13 cellular contexts compared by ENCODE assay signal in genomic region chr3:108130705-108131104, GRCh38. TPM values are rescaled to one million over a fixed set of nuclear protein-coding genes. Genes with fewer than 3 reads are reported as not detected.
DNase-seq lines count a peak whose midpoint lies in the region; ATAC-seq and TF ChIP-seq lines count a peak whose summit lies in the region.
"Had no signal": no experiment of that assay in that cellular context is flagged by ENCODE, and none has a peak within 500 bp of the region (broad histone marks: within the 10 kb centered on the region; RNA-seq: fewer than 3 reads in every experiment).

No MANE protein-coding gene starts in this region.

- peaks cover 47 to 71% of the 10 kb centered on the region in 2 donors for H3K36me3 Mint-ChIP-seq in activated naive CD4-positive, alpha-beta T cell treated with anti-CD3 and anti-CD28 coated beads, Interleukin-2, amount 50 U/mL, for 72 hours
- H3K36me3 Mint-ChIP-seq in stimulated activated naive B cell treated with anti-CD40 and anti-IgM and Interleukin-4, amounts not matched to agents 10 μg/mL and 1 μg/mL and 100 μg/mL, for 72 hours = peaks cover 32 to 60% of the 10 kb centered on the region in 2 donors

- H3K4me1 Mint-ChIP-seq in stimulated activated naive B cell treated with anti-CD40 and anti-IgM and Interleukin-4, amounts not matched to agents 10 μg/mL and 1 μg/mL and 100 μg/mL, for 72 hours = peaks cover 63 to 91% of the 10 kb centered on the region in 2 donors

- peaks cover 0 to 12% of the 10 kb centered on the region in 2 donors for H3K9me3 Mint-ChIP-seq in activated naive CD4-positive, alpha-beta T cell treated with anti-CD3 and anti-CD28 coated beads, Interleukin-2, amount 50 U/mL, for 72 hours
- peaks cover 4 to 11% of the 10 kb centered on the region in 2 donors for H3K9me3 Mint-ChIP-seq in stimulated activated naive B cell treated with anti-CD40 and anti-IgM and Interleukin-4, amounts not matched to agents 10 μg/mL and 1 μg/mL and 100 μg/mL, for 72 hours
- H3K9me3 Mint-ChIP-seq: nephron had no signal

- no peak for DNase-seq in activated naive CD4-positive, alpha-beta T cell treated with anti-CD3 and anti-CD28 coated beads, Interleukin-2, amount 50 U/mL, for 72 hours (ENCODE audit: low spot score in 2 of 2)
- DNase-seq in activated naive CD4-positive, alpha-beta T cell treated with Interleukin-2 at 50 U/mL for 16 hours = no peak
- DNase-seq in SIG-M5 treated with dmso at 0.1 percent for 504 hours (lab: John Stamatoyannopoulos, UW; ENCODE audit: unreplicated experiment) (peak; percentile 43), epithelial cell of esophagus (ENCODE audit: low read depth) (peak; percentile 79), anterior cingulate cortex (lab: John Stamatoyannopoulos, UW) (no peak)
- no peak for DNase-seq in stimulated activated naive B cell treated with anti-CD40 and anti-IgM and Interleukin-4, amounts not matched to agents 10 μg/mL and 1 μg/mL and 100 μg/mL, for 72 hours
- DNase-seq in effector CD8-positive, alpha-beta T cell (lab: John Stamatoyannopoulos, UW) = no peak
- DNase-seq: BE2C, NCI-H2171, SHP77 treated with DMSO at 0.1 percent for 48 hours, stomach had no signal

- peak overlapping the region in 1 of 2 donors; percentile 14 for H3K4me3 Mint-ChIP-seq in stimulated activated naive B cell treated with anti-CD40 and anti-IgM and Interleukin-4, amounts not matched to agents 10 μg/mL and 1 μg/mL and 100 μg/mL, for 72 hours
- H3K4me3 Mint-ChIP-seq: nephron had no signal

- H3K27me3 Mint-ChIP-seq in stimulated activated naive B cell treated with anti-CD40 and anti-IgM and Interleukin-4, amounts not matched to agents 10 μg/mL and 1 μg/mL and 100 μg/mL, for 72 hours = no peaks in the 10 kb centered on the region

- TF ChIP-seq CTCF in epithelial cell of esophagus (IDR thresholded peaks at IDR 0.05; ENCODE audit: insufficient read depth, low read depth, low read length, missing control alignments) = no peak

- no peak overlapping the region for H3K4me3 ChIP-seq in epithelial cell of esophagus (ENCODE audit: low read length)
- H3K4me3 ChIP-seq: stomach had no signal

- H3K27ac Mint-ChIP-seq in activated naive CD4-positive, alpha-beta T cell treated with anti-CD3 and anti-CD28 coated beads, Interleukin-2, amount 50 U/mL, for 72 hours = peak overlapping the region; percentile 88 to 91
- peak overlapping the region; percentile 93 for H3K27ac Mint-ChIP-seq in stimulated activated naive B cell treated with anti-CD40 and anti-IgM and Interleukin-4, amounts not matched to agents 10 μg/mL and 1 μg/mL and 100 μg/mL, for 72 hours
- H3K27ac Mint-ChIP-seq: nephron had no signal

- ATAC-seq in activated naive CD4-positive, alpha-beta T cell treated with anti-CD3 and anti-CD28 coated beads, Interleukin-2, amount 50 U/mL, for 72 hours = peak; percentile 8 to 57
- ATAC-seq in stimulated activated naive B cell treated with anti-CD40 and anti-IgM and Interleukin-4, amounts not matched to agents 10 μg/mL and 1 μg/mL and 100 μg/mL, for 72 hours (replicated peaks) = peak in 1 of 2 donors; percentile 24
- no peak for ATAC-seq in HG03565 (IDR thresholded peaks at IDR 0.05; ENCODE audit: unreplicated experiment)

RNA-seq across cellular contexts. Expression of gene CD47, which starts 39.9 kb away (rescaled TPM):
- 100 to 1,000 TPM in 1 of 2 donors, 10 to 100 TPM in 1; 83.0 to 158 TPM for total RNA-seq in activated naive CD4-positive, alpha-beta T cell treated with anti-CD3 and anti-CD28 coated beads, Interleukin-2, amount 50 U/mL, for 72 hours

Comparison
In these comparisons a context has a peak if more than half of its experiments do, and no peak if none do; other contexts are left out.
1. DNase-seq: peak in SIG-M5 treated with dmso at 0.1 percent for 504 hours (single experiment) and epithelial cell of esophagus (single experiment); none in activated naive CD4-positive, alpha-beta T cell treated with anti-CD3 and anti-CD28 coated beads, Interleukin-2, amount 50 U/mL, for 72 hours (0 of 2), activated naive CD4-positive, alpha-beta T cell treated with Interleukin-2 at 50 U/mL for 16 hours (single experiment), stimulated activated naive B cell treated with anti-CD40 and anti-IgM and Interleukin-4, amounts not matched to agents 10 μg/mL and 1 μg/mL and 100 μg/mL, for 72 hours (single experiment), anterior cingulate cortex (0 of 58) and effector CD8-positive, alpha-beta T cell (single experiment).